In the genomic region with DNA sequence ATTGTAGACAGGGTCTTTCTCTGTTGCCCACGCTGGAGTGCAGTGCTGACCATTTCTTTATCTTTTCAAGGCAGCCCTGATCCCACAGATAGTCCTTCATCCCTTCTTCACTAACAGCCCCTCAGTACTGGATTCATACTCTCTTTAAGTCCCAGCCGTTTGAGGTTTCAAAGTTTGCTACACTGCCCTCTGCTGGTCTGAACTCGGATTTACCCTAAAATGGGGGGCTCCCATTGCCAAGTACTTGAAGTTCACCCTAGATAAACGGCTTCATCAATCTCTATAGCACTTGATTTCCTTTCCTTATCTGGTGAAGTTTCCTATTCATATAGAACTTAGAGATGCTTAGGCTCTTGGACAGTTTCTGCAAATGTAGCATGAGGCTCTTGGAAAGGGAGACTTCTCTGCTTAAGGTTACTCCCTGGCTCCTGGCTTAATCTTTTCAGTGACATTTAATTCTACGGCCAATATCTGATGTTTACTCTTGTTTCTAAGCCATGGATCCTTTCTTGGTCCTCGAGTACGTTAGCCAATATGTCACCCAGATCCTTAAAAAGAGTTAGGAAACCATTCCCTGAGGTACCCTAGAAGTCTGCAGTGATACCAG, we compare ENCODE assay signal across 8 cellular contexts. TPM values are rescaled to one million over a fixed set of nuclear protein-coding genes. Genes with fewer than 3 reads are reported as not detected.
DNase-seq lines count a peak whose midpoint lies in the region; ATAC-seq and TF ChIP-seq lines count a peak whose summit lies in the region.

No MANE protein-coding gene starts in this region.

- TF ChIP-seq CTCF in astrocyte of the cerebellum (IDR thresholded peaks at IDR 0.05; ENCODE audit: low read depth, low read length, missing control alignments) (peak; percentile 76), kidney epithelial cell (IDR thresholded peaks at IDR 0.05; ENCODE audit: insufficient read depth, low read length, poor library complexity, severe bottlenecking) (peak; percentile 55)

- H3K4me3 ChIP-seq in astrocyte of the cerebellum (ENCODE audit: low read depth, low read length) (no peak overlapping the region), kidney epithelial cell (ENCODE audit: low read depth, low read length) (no peak overlapping the region)

- DNase-seq in CMK (ENCODE audit: low read depth) = peak; percentile 61
- peak; percentile 65 for DNase-seq in NCI-H128 (lab: John Stamatoyannopoulos, UW; ENCODE audit: unreplicated experiment)
- DNase-seq in T-helper 9 cell = peak; percentile 48
- DNase-seq in astrocyte of the cerebellum (ENCODE audit: low read depth) = peak; percentile 50
- DNase-seq in kidney epithelial cell (ENCODE audit: low read depth) = no peak
- DNase-seq in stimulated activated CD4-positive, alpha-beta T cell treated with anti-CD3 and anti-CD28 coated beads, TNF-alpha, amount 100 ng/mL, for 4 hours (ENCODE audit: low read depth in 3 of 3) = peak; percentile 23 to 38 (median 29)
- DNase-seq in HuH-7.5 (ENCODE audit: low spot score) = no peak

- ATAC-seq in GM21367 (IDR thresholded peaks at IDR 0.05; ENCODE audit: unreplicated experiment) = peak; percentile 60

- no peaks in the 10 kb centered on the region for H3K27me3 ChIP-seq in kidney epithelial cell (ENCODE audit: control insufficient read depth, insufficient read depth, low read length)

- H3K36me3 ChIP-seq in kidney epithelial cell (ENCODE audit: control insufficient read depth, insufficient read depth, low read length) = no peaks in the 10 kb centered on the region

- in situ Hi-C loops in astrocyte of the cerebellum (cut with HindIII; ENCODE audit: low sequenced_read_pairs) = no loop called here

RNA-seq across cellular contexts. Expression of a gene that starts 21.4 kb away (rescaled TPM):
- total RNA-seq in kidney epithelial cell = 18.0 and 18.8 TPM in 2 replicates

Comparison
In these comparisons a context has a peak if more than half of its experiments do, and no peak if none do; other contexts are left out.
1. DNase-seq: peak in CMK (single experiment), NCI-H128 (single experiment), T-helper 9 cell (single experiment), astrocyte of the cerebellum (single experiment) and stimulated activated CD4-positive, alpha-beta T cell treated with anti-CD3 and anti-CD28 coated beads, TNF-alpha, amount 100 ng/mL, for 4 hours (3 of 3); none in kidney epithelial cell (single experiment) and HuH-7.5 (single experiment).